Comparison of ENCODE assay signal across 9 cellular contexts in genomic region chr3:99012051-99012450, GRCh38.
DNase-seq lines count a peak whose midpoint lies in the region; ATAC-seq and TF ChIP-seq lines count a peak whose summit lies in the region.
"Had no signal": no experiment of that assay in that cellular context is flagged by ENCODE, and none has a peak within 500 bp of the region (broad histone marks: within the 10 kb centered on the region; RNA-seq: fewer than 3 reads in every experiment).

No MANE protein-coding gene starts in this region.

- no peak for TF ChIP-seq CTCF in choroid plexus epithelial cell (conservative IDR thresholded peaks at IDR 0.05; ENCODE audit: low read depth, low read length)

- peaks cover 0 to 21% (median 14%) of the 10 kb centered on the region in 10 experiments; a peak in 16 of 20 replicates for H3K4me1 ChIP-seq in BLaER1 treated with 17β-estradiol and CSF1 and Interleukin-3, amounts not matched to agents 10 nM and 100 nM

- POLR2A ChIA-PET in naive thymus-derived CD8-positive, alpha-beta T cell (lab: Charles Lee), result no interaction called here

- ATAC-seq in GM19397 (IDR thresholded peaks at IDR 0.05; ENCODE audit: unreplicated experiment) (peak; percentile 92), HG03060 (IDR thresholded peaks at IDR 0.05; ENCODE audit: low read depth, unreplicated experiment) (peak; percentile 87)
- ATAC-seq in naive thymus-derived CD8-positive, alpha-beta T cell, result no peak
- ATAC-seq: activated CD8-positive, alpha-beta memory T cell treated with anti-CD3 and anti-CD28 coated beads, Interleukin-2, amount 10 ng/mL, durations not matched to agents 7 days and 5 days had no signal

- no peaks in the 10 kb centered on the region for H3K9me3 Mint-ChIP-seq in activated naive CD4-positive, alpha-beta T cell treated with anti-CD3 and anti-CD28 coated beads, Interleukin-2, amount 10 ng/mL, durations not matched to agents 7 days and 5 days
- H3K9me3 Mint-ChIP-seq in naive thymus-derived CD8-positive, alpha-beta T cell, result no peaks in the 10 kb centered on the region

- no peak overlapping the region for H3K4me3 ChIP-seq in BLaER1 treated with 17β-estradiol and CSF1 and Interleukin-3, amounts not matched to agents 10 nM and 100 nM
- H3K4me3 ChIP-seq in choroid plexus epithelial cell (ENCODE audit: low read depth, low read length), result no peak overlapping the region

- H3K27ac Mint-ChIP-seq in activated naive CD4-positive, alpha-beta T cell treated with anti-CD3 and anti-CD28 coated beads, Interleukin-2, amount 10 ng/mL, durations not matched to agents 7 days and 5 days, result no peak overlapping the region
- no peak overlapping the region for H3K27ac Mint-ChIP-seq in naive thymus-derived CD8-positive, alpha-beta T cell
- H3K27ac Mint-ChIP-seq: activated CD8-positive, alpha-beta memory T cell treated with anti-CD3 and anti-CD28 coated beads, Interleukin-2, amount 10 ng/mL, durations not matched to agents 7 days and 5 days had no signal

- peak; percentile 46 for DNase-seq in choroid plexus epithelial cell (ENCODE audit: low read depth)
- no peak for DNase-seq in activated naive CD4-positive, alpha-beta T cell treated with anti-CD3 and anti-CD28 coated beads, Interleukin-2, amount 10 ng/mL, durations not matched to agents 7 days and 5 days
- DNase-seq in naive thymus-derived CD8-positive, alpha-beta T cell, result no peak
- DNase-seq in COLO668 (lab: John Stamatoyannopoulos, UW; ENCODE audit: unreplicated experiment), result no peak
- DNase-seq in NCI-H345 treated with DMSO at 0.1 percent for 48 hours (lab: John Stamatoyannopoulos, UW; ENCODE audit: unreplicated experiment), result no peak
- DNase-seq: activated CD8-positive, alpha-beta memory T cell treated with anti-CD3 and anti-CD28 coated beads, Interleukin-2, amount 10 ng/mL, durations not matched to agents 7 days and 5 days had no signal

- H3K27ac ChIP-seq in BLaER1 treated with 17β-estradiol and CSF1 and Interleukin-3, amounts not matched to agents 10 nM and 100 nM, result 0 out of 22 replicates have a peak overlapping the region, but pooled peaks of 1 of the 11 experiments have one; percentile 4

- H3K9ac ChIP-seq in BLaER1 treated with 17β-estradiol and CSF1 and Interleukin-3, amounts not matched to agents 10 nM and 100 nM, result no peak overlapping the region

- H3K36me3 ChIP-seq in BLaER1 treated with 17β-estradiol and CSF1 and Interleukin-3, amounts not matched to agents 10 nM and 100 nM, result no peaks in the 10 kb centered on the region

- no peaks in the 10 kb centered on the region for H3K27me3 Mint-ChIP-seq in activated naive CD4-positive, alpha-beta T cell treated with anti-CD3 and anti-CD28 coated beads, Interleukin-2, amount 10 ng/mL, durations not matched to agents 7 days and 5 days
- peaks cover 0 to 21% (median 4%) of the 10 kb centered on the region in 5 donors for H3K27me3 Mint-ChIP-seq in naive thymus-derived CD8-positive, alpha-beta T cell
- H3K27me3 Mint-ChIP-seq: activated CD8-positive, alpha-beta memory T cell treated with anti-CD3 and anti-CD28 coated beads, Interleukin-2, amount 10 ng/mL, durations not matched to agents 7 days and 5 days had no signal

- CTCF ChIA-PET in activated naive CD4-positive, alpha-beta T cell treated with anti-CD3 and anti-CD28 coated beads, Interleukin-2, amount 10 ng/mL, durations not matched to agents 7 days and 5 days (lab: Charles Lee), result no interaction called here

- H3K4me2 ChIP-seq in BLaER1 treated with 17β-estradiol and CSF1 and Interleukin-3, amounts not matched to agents 10 nM and 100 nM, result peak overlapping the region in 9 of 11 experiments; percentile 4 to 63 (median 52); a peak in 15 of 22 replicates

- H4K20me1 ChIP-seq in BLaER1 treated with 17β-estradiol and CSF1 and Interleukin-3, amounts not matched to agents 10 nM and 100 nM, result no peaks in the 10 kb centered on the region

- H3K4me1 Mint-ChIP-seq in activated naive CD4-positive, alpha-beta T cell treated with anti-CD3 and anti-CD28 coated beads, Interleukin-2, amount 10 ng/mL, durations not matched to agents 7 days and 5 days, result no peaks in the 10 kb centered on the region
- H3K4me1 Mint-ChIP-seq in naive thymus-derived CD8-positive, alpha-beta T cell, result no peaks in the 10 kb centered on the region
- H3K4me1 Mint-ChIP-seq: activated CD8-positive, alpha-beta memory T cell treated with anti-CD3 and anti-CD28 coated beads, Interleukin-2, amount 10 ng/mL, durations not matched to agents 7 days and 5 days had no signal

- no peaks in the 10 kb centered on the region for H3K36me3 Mint-ChIP-seq in activated naive CD4-positive, alpha-beta T cell treated with anti-CD3 and anti-CD28 coated beads, Interleukin-2, amount 10 ng/mL, durations not matched to agents 7 days and 5 days
- no peaks in the 10 kb centered on the region for H3K36me3 Mint-ChIP-seq in naive thymus-derived CD8-positive, alpha-beta T cell
- H3K36me3 Mint-ChIP-seq: activated CD8-positive, alpha-beta memory T cell treated with anti-CD3 and anti-CD28 coated beads, Interleukin-2, amount 10 ng/mL, durations not matched to agents 7 days and 5 days had no signal

- no peak overlapping the region for H3K4me3 Mint-ChIP-seq in activated naive CD4-positive, alpha-beta T cell treated with anti-CD3 and anti-CD28 coated beads, Interleukin-2, amount 10 ng/mL, durations not matched to agents 7 days and 5 days
- H3K4me3 Mint-ChIP-seq in naive thymus-derived CD8-positive, alpha-beta T cell, result no peak overlapping the region
- H3K4me3 Mint-ChIP-seq: activated CD8-positive, alpha-beta memory T cell treated with anti-CD3 and anti-CD28 coated beads, Interleukin-2, amount 10 ng/mL, durations not matched to agents 7 days and 5 days had no signal

- no peaks in the 10 kb centered on the region for H3K27me3 ChIP-seq in BLaER1 treated with 17β-estradiol and CSF1 and Interleukin-3, amounts not matched to agents 10 nM and 100 nM

- H3K9me3 ChIP-seq in BLaER1 treated with 17β-estradiol and CSF1 and Interleukin-3, amounts not matched to agents 10 nM and 100 nM (replicated peaks in 1 of 11), result no peaks in the 10 kb centered on the region

Comparison
In these comparisons a context has a peak if more than half of its experiments do, and no peak if none do; other contexts are left out.
1. ATAC-seq: peak in GM19397 (single experiment) and HG03060 (single experiment); none in naive thymus-derived CD8-positive, alpha-beta T cell (0 of 2).